In genomic region chr7:28807396-28807994, GRCh38 we compare ENCODE assay signal across 21 cellular contexts.
DNase-seq lines count a peak whose midpoint lies in the region; ATAC-seq and TF ChIP-seq lines count a peak whose summit lies in the region.
"Had no signal": no experiment of that assay in that cellular context is flagged by ENCODE, and none has a peak within 500 bp of the region (broad histone marks: within the 10 kb centered on the region; RNA-seq: fewer than 3 reads in every experiment).

No MANE protein-coding gene starts in this region.

- no TSS peak for BruUV-seq in PC-3 (replicated peaks; lab: Mats Ljungman, UMichigan)

- H3K79me2 ChIP-seq in PC-3 (ENCODE audit: low read length) = no peaks in the 10 kb centered on the region

- H3K36me3 Mint-ChIP-seq in stimulated activated memory B cell treated with anti-CD40 and anti-IgM and Interleukin-4, amounts not matched to agents 10 μg/mL and 1 μg/mL and 100 μg/mL, for 72 hours = no peaks in the 10 kb centered on the region
- H3K36me3 Mint-ChIP-seq: CD4-positive, CD25-positive, alpha-beta regulatory T cell had no signal

- TF ChIP-seq CTCF in PC-3 (conservative IDR thresholded peaks at IDR 0.05; ENCODE audit: low read depth, low read length) = no peak
- no peak for TF ChIP-seq CTCF in brain microvascular endothelial cell (IDR thresholded peaks at IDR 0.05; ENCODE audit: low read depth, low read length, missing control alignments)

- no peak overlapping the region for H2AFZ ChIP-seq in PC-3 (ENCODE audit: low read length)

- H3K4me3 ChIP-seq in PC-3 (ENCODE audit: low read length) = 0 out of 2 replicates have a peak overlapping the region, but pooled peaks have one; percentile 13
- no peak overlapping the region for H3K4me3 ChIP-seq in brain microvascular endothelial cell (ENCODE audit: low read depth, low read length)
- no peak overlapping the region for H3K4me3 ChIP-seq in HAP-1
- H3K4me3 ChIP-seq: Peyer's patch, SJSA1 had no signal

- no peaks in the 10 kb centered on the region for H3K36me3 ChIP-seq in PC-3 (ENCODE audit: low read depth, low read length)
- H3K36me3 ChIP-seq in brain microvascular endothelial cell (replicated peaks) = no peaks in the 10 kb centered on the region
- H3K36me3 ChIP-seq in HAP-1 (replicated peaks) = no peaks in the 10 kb centered on the region
- H3K36me3 ChIP-seq: Peyer's patch, SJSA1 had no signal

- peak; percentile 38 for ATAC-seq in PC-3
- no peak for ATAC-seq in stimulated activated memory B cell treated with anti-CD40 and anti-IgM and Interleukin-4, amounts not matched to agents 10 μg/mL and 1 μg/mL and 100 μg/mL, for 72 hours
- ATAC-seq: Right ventricle myocardium inferior had no signal

- no peaks in the 10 kb centered on the region for H3K9me2 ChIP-seq in PC-3 (replicated peaks; ENCODE audit: low read length)

- no peaks in the 10 kb centered on the region for H3F3A ChIP-seq in PC-3 (ENCODE audit: low read length, unreplicated experiment)

- H3K27me3 Mint-ChIP-seq in stimulated activated memory B cell treated with anti-CD40 and anti-IgM and Interleukin-4, amounts not matched to agents 10 μg/mL and 1 μg/mL and 100 μg/mL, for 72 hours = no peaks in the 10 kb centered on the region

- peaks cover 20% of the 10 kb centered on the region for H3K4me1 Mint-ChIP-seq in stimulated activated memory B cell treated with anti-CD40 and anti-IgM and Interleukin-4, amounts not matched to agents 10 μg/mL and 1 μg/mL and 100 μg/mL, for 72 hours
- H3K4me1 Mint-ChIP-seq: CD4-positive, CD25-positive, alpha-beta regulatory T cell had no signal

- H3K4me3 Mint-ChIP-seq in stimulated activated memory B cell treated with anti-CD40 and anti-IgM and Interleukin-4, amounts not matched to agents 10 μg/mL and 1 μg/mL and 100 μg/mL, for 72 hours = no peak overlapping the region
- H3K4me3 Mint-ChIP-seq: CD4-positive, CD25-positive, alpha-beta regulatory T cell had no signal

- H3K27ac Mint-ChIP-seq in stimulated activated memory B cell treated with anti-CD40 and anti-IgM and Interleukin-4, amounts not matched to agents 10 μg/mL and 1 μg/mL and 100 μg/mL, for 72 hours = peak overlapping the region; percentile 16
- H3K27ac Mint-ChIP-seq: CD4-positive, CD25-positive, alpha-beta regulatory T cell had no signal

- H3K4me1 ChIP-seq in PC-3 (ENCODE audit: insufficient read depth, low read length) = peaks cover 30% of the 10 kb centered on the region
- no peaks in the 10 kb centered on the region for H3K4me1 ChIP-seq in HAP-1
- H3K4me1 ChIP-seq: Peyer's patch, SJSA1 had no signal

- H3K27ac ChIP-seq in PC-3 (ENCODE audit: low read length) = peak overlapping the region; percentile 60
- no peak overlapping the region for H3K27ac ChIP-seq in brain microvascular endothelial cell
- H3K27ac ChIP-seq: Peyer's patch, SJSA1 had no signal

- peak overlapping the region; percentile 53 for H3K4me2 ChIP-seq in PC-3 (ENCODE audit: low read length)

- no peaks in the 10 kb centered on the region for H3K9me3 Mint-ChIP-seq in stimulated activated memory B cell treated with anti-CD40 and anti-IgM and Interleukin-4, amounts not matched to agents 10 μg/mL and 1 μg/mL and 100 μg/mL, for 72 hours

- H3K9me3 ChIP-seq in PC-3 (ENCODE audit: low read length) = no peaks in the 10 kb centered on the region
- no peaks in the 10 kb centered on the region for H3K9me3 ChIP-seq in HAP-1
- H3K9me3 ChIP-seq: Peyer's patch, SJSA1 had no signal

- CTCF ChIA-PET in PC-3 (lab: Charles Lee) = no interaction called here

- H3K27me3 ChIP-seq in PC-3 (ENCODE audit: low read length) = no peaks in the 10 kb centered on the region
- no peaks in the 10 kb centered on the region for H3K27me3 ChIP-seq in brain microvascular endothelial cell (replicated peaks)
- H3K27me3 ChIP-seq in HAP-1 (ENCODE audit: low read depth) = 0 out of 2 replicates have a peak, but pooled peaks cover under 1% of the 10 kb centered on the region
- H3K27me3 ChIP-seq: Peyer's patch, SJSA1 had no signal

- no peaks in the 10 kb centered on the region for H4K20me1 ChIP-seq in PC-3 (ENCODE audit: low read length)

- no peak overlapping the region for H3K9ac ChIP-seq in PC-3 (ENCODE audit: low read length)

- intact Hi-C loops in PC-3 (cut with micrococcal nuclease) = loop anchor here (2.0 to 5.0 kb wide), 4 partner anchors 45 to 121 kb away; no protein-coding TSS in a partner anchor

- POLR2A ChIA-PET in PC-3 (lab: Charles Lee; ENCODE audit: unreplicated experiment) = interaction anchor here (0.6 to 1.3 kb wide), 3 partner anchors 76 to 227 kb away, joined by 3 to 4 read pairs (median 3); no protein-coding TSS in a partner anchor

- in situ Hi-C loops in brain microvascular endothelial cell (cut with HindIII; ENCODE audit: low pct_ligation_motif_present, low sequenced_read_pairs) = no loop called here
- in situ Hi-C loops in HAP-1 (cut with MboI; ENCODE audit: low sequenced_read_pairs) = no loop called here

- DNase-seq in ELR (ENCODE audit: low read depth) (peak; percentile 43), PC-3 (peak; percentile 54), brain microvascular endothelial cell (peak; percentile 31), DMS153 (lab: John Stamatoyannopoulos, UW) (no peak), DMS53 (lab: John Stamatoyannopoulos, UW) (no peak), HAP-1 (ENCODE audit: low spot score in 2 of 2) (no peak)
- DNase-seq in stimulated activated CD4-positive, alpha-beta T cell treated with anti-CD3 and anti-CD28 coated beads, Interleukin-2, amount 100 ng/mL, for 48 hours = no peak
- DNase-seq: CD4-positive, CD25-positive, alpha-beta regulatory T cell; DND-41; GDM1; NCI-H1092; NCI-H1436; NCI-H1930; NCI-H510A; NCI-H748 treated with DMSO at 0.1 percent for 48 hours; NK-92 treated with Interleukin-12 subunit alpha and Interleukin-12 subunit beta, amount 100 ng/mL, for 24 hours; Peyer's patch; SW 1271 had no signal

Comparison
In these comparisons a context has a peak if more than half of its experiments do, and no peak if none do; other contexts are left out.
1. DNase-seq: peak in ELR (single experiment), PC-3 (single experiment) and brain microvascular endothelial cell (single experiment); none in DMS153 (single experiment), stimulated activated CD4-positive, alpha-beta T cell treated with anti-CD3 and anti-CD28 coated beads, Interleukin-2, amount 100 ng/mL, for 48 hours (0 of 2), DMS53 (single experiment) and HAP-1 (0 of 2).